ENCODE assay signal across 14 cellular contexts in genomic region chr1:22674410-22674749, GRCh38. TPM values are rescaled to one million over a fixed set of nuclear protein-coding genes. Genes with fewer than 3 reads are reported as not detected.
A peak's percentile ranks its signal among the peaks of the same experiment; 100 is the strongest.
DNase-seq lines count a peak whose midpoint lies in the region; TF ChIP-seq lines count a peak whose summit lies in the region.
"Had no signal": no experiment of that assay in that cellular context is flagged by ENCODE, and none has a peak within 500 bp of the region (broad histone marks: within the 10 kb centered on the region; RNA-seq: fewer than 3 reads in every experiment).

No MANE protein-coding gene starts in this region.

- no peaks in the 10 kb centered on the region for H4K20me1 ChIP-seq in Karpas-422 (ENCODE audit: insufficient read depth, low read depth, low read length)
- no peaks in the 10 kb centered on the region for H4K20me1 ChIP-seq in neural progenitor cell (ENCODE audit: low read depth)

- H3K4me2 ChIP-seq in Karpas-422 (ENCODE audit: low read depth, low read length, poor library complexity, severe bottlenecking) (no peak overlapping the region), neural progenitor cell (no peak overlapping the region)
- H3K4me2 ChIP-seq: BLaER1 treated with 17β-estradiol and CSF1 and Interleukin-3, amounts not matched to agents 10 nM and 100 nM had no signal

- H3K4me1 Mint-ChIP-seq in CD14-positive monocyte (no peaks in the 10 kb centered on the region), chondrocyte (ENCODE audit: low read depth) (peaks cover 6% of the 10 kb centered on the region), neural progenitor cell (peaks cover 53% of the 10 kb centered on the region)

- H3K4me3 Mint-ChIP-seq in CD14-positive monocyte (no peak overlapping the region), chondrocyte (ENCODE audit: unreplicated experiment) (no peak overlapping the region), neural progenitor cell (no peak overlapping the region)

- no peaks in the 10 kb centered on the region for H3K36me3 Mint-ChIP-seq in CD14-positive monocyte
- H3K36me3 Mint-ChIP-seq in chondrocyte (ENCODE audit: low read depth), result no peaks in the 10 kb centered on the region
- no peaks in the 10 kb centered on the region for H3K36me3 Mint-ChIP-seq in neural progenitor cell

- TF ChIP-seq CTCF in CD14-positive monocyte (IDR thresholded peaks at IDR 0.05) (peak; percentile 49), chondrocyte (IDR thresholded peaks at IDR 0.05) (peak; percentile 43), neural progenitor cell (IDR thresholded peaks at IDR 0.05) (no peak)

- H3K36me3 ChIP-seq in Karpas-422 (ENCODE audit: insufficient read depth, low read length), result no peaks in the 10 kb centered on the region
- H3K36me3 ChIP-seq in neural progenitor cell, result no peaks in the 10 kb centered on the region
- H3K36me3 ChIP-seq: BLaER1 treated with 17β-estradiol and CSF1 and Interleukin-3, amounts not matched to agents 10 nM and 100 nM had no signal

- H3K27ac Mint-ChIP-seq in CD14-positive monocyte (no peak overlapping the region), chondrocyte (ENCODE audit: unreplicated experiment) (no peak overlapping the region), neural progenitor cell (peak overlapping the region; percentile 92)

- H3K9me3 ChIP-seq in Karpas-422 (ENCODE audit: low read length) (no peaks in the 10 kb centered on the region), neural progenitor cell (ENCODE audit: low read depth) (no peaks in the 10 kb centered on the region)
- H3K9me3 ChIP-seq: BLaER1 treated with 17β-estradiol and CSF1 and Interleukin-3, amounts not matched to agents 10 nM and 100 nM had no signal

- no peak overlapping the region for H3K27ac ChIP-seq in Karpas-422 (ENCODE audit: low read length)
- H3K27ac ChIP-seq in neural progenitor cell, result no peak overlapping the region
- H3K27ac ChIP-seq: BLaER1 treated with 17β-estradiol and CSF1 and Interleukin-3, amounts not matched to agents 10 nM and 100 nM had no signal

- H3K27me3 ChIP-seq in Karpas-422 (ENCODE audit: low read length), result no peaks in the 10 kb centered on the region
- no peaks in the 10 kb centered on the region for H3K27me3 ChIP-seq in neural progenitor cell
- H3K27me3 ChIP-seq: BLaER1 treated with 17β-estradiol and CSF1 and Interleukin-3, amounts not matched to agents 10 nM and 100 nM had no signal

- H3K79me2 ChIP-seq in Karpas-422 (ENCODE audit: low read length) (no peaks in the 10 kb centered on the region), neural progenitor cell (ENCODE audit: low read depth) (no peaks in the 10 kb centered on the region)

- H3K4me3 ChIP-seq in Karpas-422 (ENCODE audit: low read length) (no peak overlapping the region), neural progenitor cell (no peak overlapping the region)
- H3K4me3 ChIP-seq: BLaER1 treated with 17β-estradiol and CSF1 and Interleukin-3, amounts not matched to agents 10 nM and 100 nM had no signal

- H3K9me3 Mint-ChIP-seq in CD14-positive monocyte, result peaks cover 0 to 4% (median 0%) of the 10 kb centered on the region in 7 donors
- H3K9me3 Mint-ChIP-seq in chondrocyte (ENCODE audit: low read depth), result no peaks in the 10 kb centered on the region
- no peaks in the 10 kb centered on the region for H3K9me3 Mint-ChIP-seq in neural progenitor cell

- peaks cover 49% of the 10 kb centered on the region for H3F3A ChIP-seq in neural progenitor cell (ENCODE audit: low read depth)

- intact Hi-C loops in CD14-positive monocyte (cut with micrococcal nuclease), result loop anchor here (1.0 to 2.0 kb wide), 2 partner anchors 254 to 256 kb away; no protein-coding TSS in a partner anchor

- H3K9me2 ChIP-seq in Karpas-422 (replicated peaks; ENCODE audit: insufficient read depth, low read length), result no peaks in the 10 kb centered on the region

- H3K27me3 Mint-ChIP-seq in CD14-positive monocyte (ENCODE audit: low read depth in 3 of 3) (peaks cover 3 to 15% (median 10%) of the 10 kb centered on the region in 3 donors), chondrocyte (ENCODE audit: low read depth) (peaks cover 27% of the 10 kb centered on the region), neural progenitor cell (ENCODE audit: insufficient read depth, low read depth) (peaks cover 11% of the 10 kb centered on the region)

- H2AFZ ChIP-seq in Karpas-422 (ENCODE audit: low read length), result no peak overlapping the region
- H2AFZ ChIP-seq in neural progenitor cell (replicated peaks), result no peak overlapping the region

- H3K4me1 ChIP-seq in Karpas-422 (ENCODE audit: low read length), result no peaks in the 10 kb centered on the region
- peaks cover 32% of the 10 kb centered on the region for H3K4me1 ChIP-seq in neural progenitor cell

- no peak for DNase-seq in CD14-positive monocyte (ENCODE audit: low spot score)
- peak; percentile 44 for DNase-seq in Karpas-422
- no peak for DNase-seq in chondrocyte (ENCODE audit: low spot score)
- no peak for DNase-seq in neural progenitor cell (ENCODE audit: low spot score)
- no peak for DNase-seq in activated CD4-positive, alpha-beta T cell treated with anti-CD3 and anti-CD28 coated beads for 1 hour
- DNase-seq in SW480 (ENCODE audit: low spot score), result no peak
- no peak for DNase-seq in globus pallidus (ENCODE audit: low spot score)
- DNase-seq: KG1, NCI-H1417 treated with DMSO at 0.1 percent for 48 hours, NCI-H187 treated with DMSO at 0.1 percent for 48 hours, NCI-H524 treated with DMSO at 0.1 percent for 48 hours had no signal

- no peak overlapping the region for H3K9ac ChIP-seq in Karpas-422 (ENCODE audit: low read length)
- H3K9ac ChIP-seq in neural progenitor cell, result no peak overlapping the region
- H3K9ac ChIP-seq: BLaER1 treated with 17β-estradiol and CSF1 and Interleukin-3, amounts not matched to agents 10 nM and 100 nM had no signal

RNA-seq across cellular contexts. Expression of gene C1QB, which starts 21.3 kb away (rescaled TPM):
- polyA plus RNA-seq in CD14-positive monocyte, result 1 to 10 TPM; 3.9 to 6.4 TPM
- total RNA-seq in Karpas-422 (2014; rRNA removed; shearing (Covaris generic); ENCODE audit: low replicate concordance), result not detected in 2 replicates
- total RNA-seq in chondrocyte (not detected in 3 replicates), neural progenitor cell (ENCODE audit: low replicate concordance) (not detected in 2 replicates)
- total RNA-seq: M059J, SK-MEL-5 had no signal

RNA-seq across cellular contexts. Expression of gene C1QC, which starts 30.9 kb away (rescaled TPM):
- polyA plus RNA-seq in CD14-positive monocyte, result under 1 TPM; 0.74 to 0.85 TPM
- not detected in 2 replicates for total RNA-seq in Karpas-422 (2014; rRNA removed; shearing (Covaris generic); ENCODE audit: low replicate concordance)
- total RNA-seq in chondrocyte, result not detected in 3 replicates
- total RNA-seq in neural progenitor cell (ENCODE audit: low replicate concordance), result not detected in 2 replicates
- total RNA-seq: M059J, SK-MEL-5 had no signal

RNA-seq across cellular contexts. Expression of gene EPHB2, which starts 36.3 kb away (rescaled TPM):
- 1 to 10 TPM; 2.9 to 3.4 TPM for polyA plus RNA-seq in CD14-positive monocyte
- total RNA-seq in Karpas-422 (2014; rRNA removed; shearing (Covaris generic); ENCODE audit: low replicate concordance), result 0.45 and 2.5 TPM in 2 replicates
- 44.6 to 57.5 TPM (median 48.0 TPM) in 3 replicates for total RNA-seq in chondrocyte
- total RNA-seq in neural progenitor cell (ENCODE audit: low replicate concordance), result 38.3 and 80.2 TPM in 2 replicates

RNA-seq across cellular contexts. Expression of gene C1QA, which starts 38.0 kb away (rescaled TPM):
- polyA plus RNA-seq in CD14-positive monocyte, result 10 to 100 TPM; 16.3 to 19.6 TPM
- not detected in 2 replicates for total RNA-seq in Karpas-422 (2014; rRNA removed; shearing (Covaris generic); ENCODE audit: low replicate concordance)
- total RNA-seq in chondrocyte, result not detected in 3 replicates
- not detected in 2 replicates for total RNA-seq in neural progenitor cell (ENCODE audit: low replicate concordance)
- total RNA-seq: M059J, SK-MEL-5 had no signal

Comparison
In these comparisons a context has a peak if more than half of its experiments do, and no peak if none do; other contexts are left out.
1. RNA of gene EPHB2, which starts 36.3 kb away (total RNA-seq): 44.6 to 57.5 TPM in chondrocyte and 38.3 to 80.2 TPM in neural progenitor cell; 0.45 to 2.5 TPM in Karpas-422; every median in the first group is over 10 times any median in the second.